8 cellular contexts compared by ENCODE assay signal in the genomic region with DNA sequence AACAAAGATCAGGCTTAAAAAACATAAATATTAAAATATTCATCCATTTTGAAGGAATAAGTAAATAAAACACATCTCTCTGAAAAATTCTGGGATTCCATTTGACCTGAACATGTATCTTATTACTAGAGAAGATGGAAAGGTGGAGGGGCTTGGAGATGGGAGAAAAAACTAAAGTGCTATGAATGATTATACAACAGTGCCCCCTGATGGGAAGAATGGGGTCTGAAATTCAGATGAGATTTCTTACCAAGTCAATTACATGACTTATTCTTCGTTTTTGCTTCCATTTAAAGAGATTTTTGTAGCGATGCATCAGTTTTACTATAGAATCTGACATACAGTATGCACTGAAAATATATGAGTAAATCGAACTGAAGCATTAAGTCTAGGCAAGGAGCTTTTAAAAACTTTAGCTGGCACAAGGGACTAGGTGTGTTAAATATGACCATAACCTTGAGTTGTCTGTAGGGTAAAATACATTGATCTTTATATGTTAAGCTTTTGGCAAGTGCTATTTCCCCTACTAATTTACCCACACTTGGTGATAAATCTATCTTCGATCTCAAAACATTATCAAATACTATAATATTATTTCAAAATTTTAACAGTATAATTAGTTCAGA.
A peak's percentile ranks its signal among the peaks of the same experiment; 100 is the strongest.
DNase-seq lines count a peak whose midpoint lies in the region; ATAC-seq, FAIRE-seq and TF ChIP-seq lines count a peak whose summit lies in the region.

No MANE protein-coding gene starts in this region.

- FAIRE-seq in RCC 7860 (lab: Jason Lieb, UNC) = no peak

- H3K27me3 ChIP-seq in fibroblast of lung (ENCODE audit: control insufficient read depth, insufficient read depth, low read length) = no peaks in the 10 kb centered on the region

- no peaks in the 10 kb centered on the region for H3K4me1 ChIP-seq in fibroblast of lung (ENCODE audit: control insufficient read depth, extremely low read depth, insufficient read depth, low read length)

- no peak overlapping the region for H3K4me3 ChIP-seq in fibroblast of lung (replicated peaks in 1 of 4; ENCODE audit: control extremely low read depth in 1 of 4, insufficient read depth in 1 of 4, low read depth in 3 of 4, low read length in 4 of 4)

- no peaks in the 10 kb centered on the region for H3K9me3 ChIP-seq in fibroblast of lung (ENCODE audit: control insufficient read depth, insufficient read depth, low read depth, low read length)

- ATAC-seq in GM21717 (IDR thresholded peaks at IDR 0.05; ENCODE audit: unreplicated experiment) = no peak
- no peak for ATAC-seq in GM21423 (IDR thresholded peaks at IDR 0.05; ENCODE audit: unreplicated experiment)

- no peak overlapping the region for H3K27ac ChIP-seq in fibroblast of lung (ENCODE audit: insufficient read depth, low read length)

- H2AFZ ChIP-seq in fibroblast of lung (ENCODE audit: low read length) = no peak overlapping the region

- no peaks in the 10 kb centered on the region for H4K20me1 ChIP-seq in fibroblast of lung (ENCODE audit: control insufficient read depth, extremely low read depth, insufficient read depth, low read length)

- no peak overlapping the region for H3K9ac ChIP-seq in fibroblast of lung (ENCODE audit: insufficient read depth, low read length)

- H3K36me3 ChIP-seq in fibroblast of lung (ENCODE audit: control insufficient read depth, insufficient read depth, low read length) = no peaks in the 10 kb centered on the region

- no peak overlapping the region for H3K4me2 ChIP-seq in fibroblast of lung (ENCODE audit: extremely low read depth, insufficient read depth, low read length)

- DNase-seq in DMS53 (lab: John Stamatoyannopoulos, UW) (peak; percentile 75), HPDE6-E6E7 (ENCODE audit: extremely low spot score) (peak; percentile 3), RCC 7860 (ENCODE audit: low spot score) (peak; percentile 6), fibroblast of lung (ENCODE audit: low read depth in 2 of 2) (peak; percentile 15 to 64), smooth muscle cell of the brain vasculature (ENCODE audit: low read depth, low spot score) (peak; percentile 47), cerebellum (ENCODE audit: low spot score) (no peak)

- H3K79me2 ChIP-seq in fibroblast of lung (ENCODE audit: control insufficient read depth, insufficient read depth, low read length) = no peaks in the 10 kb centered on the region

- peak; percentile 44 to 68 for TF ChIP-seq CTCF in fibroblast of lung (conservative IDR thresholded peaks at IDR 0.05 in 1 of 2, IDR thresholded peaks at IDR 0.05 in 1 of 2; ENCODE audit: low read depth in 1 of 2, low read length in 2 of 2)
